ENCODE assay signal across 13 cellular contexts in the genomic region with DNA sequence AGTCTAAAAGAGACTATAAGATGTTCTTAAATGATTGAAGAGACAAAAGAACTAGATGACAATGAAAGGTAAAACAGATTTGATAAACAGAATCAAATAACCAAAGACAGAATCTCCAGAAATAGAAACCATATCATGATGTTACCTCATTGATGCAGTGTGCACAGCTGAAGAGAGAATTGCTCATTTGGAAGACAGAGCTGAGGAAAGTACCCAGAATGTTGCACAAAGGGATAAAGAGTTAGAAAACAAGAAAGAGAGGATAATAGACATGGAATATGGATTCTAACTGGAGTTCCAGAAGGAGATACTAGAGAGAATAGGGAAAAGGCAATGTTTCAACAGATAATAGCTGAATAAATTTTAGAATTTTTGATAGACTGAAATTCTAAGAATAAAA. TPM values are rescaled to one million over a fixed set of nuclear protein-coding genes. Genes with fewer than 3 reads are reported as not detected.
A peak's percentile ranks its signal among the peaks of the same experiment; 100 is the strongest.
DNase-seq lines count a peak whose midpoint lies in the region; ATAC-seq and TF ChIP-seq lines count a peak whose summit lies in the region.
"Had no signal": no experiment of that assay in that cellular context is flagged by ENCODE, and none has a peak within 500 bp of the region (broad histone marks: within the 10 kb centered on the region; RNA-seq: fewer than 3 reads in every experiment).

No MANE protein-coding gene starts in this region.

- no peak for TF ChIP-seq CTCF in CD4-positive, alpha-beta T cell (IDR thresholded peaks at IDR 0.05)
- TF ChIP-seq CTCF in CD8-positive, alpha-beta T cell (IDR thresholded peaks at IDR 0.05), result no peak

- peaks cover 36% of the 10 kb centered on the region for H3K36me3 ChIP-seq in CD8-positive, alpha-beta T cell (ENCODE audit: insufficient read depth, low read length)
- peaks cover 29 to 79% (median 41%) of the 10 kb centered on the region in 3 experiments for H3K36me3 ChIP-seq in naive thymus-derived CD4-positive, alpha-beta T cell (ENCODE audit: control insufficient read depth in 2 of 3, insufficient read depth in 3 of 3, low read length in 3 of 3)

- H3K4me3 Mint-ChIP-seq in CD4-positive, alpha-beta T cell, result no peak overlapping the region
- H3K4me3 Mint-ChIP-seq in CD8-positive, alpha-beta T cell, result no peak overlapping the region
- no peak overlapping the region for H3K4me3 Mint-ChIP-seq in activated T-helper 17 cell treated with anti-CD3 and anti-CD28 coated beads, Interleukin-2, amount 50 U/mL, for 72 hours
- peak overlapping the region in 1 of 10 donors; percentile 24 for H3K4me3 Mint-ChIP-seq in naive thymus-derived CD4-positive, alpha-beta T cell
- H3K4me3 Mint-ChIP-seq: HFFc6 had no signal

- H3K4me1 Mint-ChIP-seq in CD4-positive, alpha-beta T cell (ENCODE audit: low read depth), result peaks cover 31% of the 10 kb centered on the region
- peaks cover 5% of the 10 kb centered on the region for H3K4me1 Mint-ChIP-seq in CD8-positive, alpha-beta T cell (ENCODE audit: low read depth)
- peaks cover 2% of the 10 kb centered on the region for H3K4me1 Mint-ChIP-seq in activated T-helper 17 cell treated with anti-CD3 and anti-CD28 coated beads, Interleukin-2, amount 50 U/mL, for 72 hours
- peaks cover 7 to 34% (median 20%) of the 10 kb centered on the region in 7 donors for H3K4me1 Mint-ChIP-seq in naive thymus-derived CD4-positive, alpha-beta T cell

- no peak overlapping the region for H3K4me3 ChIP-seq in CD8-positive, alpha-beta T cell (ENCODE audit: low read depth, low read length)
- H3K4me3 ChIP-seq in naive thymus-derived CD4-positive, alpha-beta T cell (ENCODE audit: low read length), result no peak overlapping the region
- H3K4me3 ChIP-seq: BLaER1 had no signal

- CTCF ChIA-PET in CD4-positive, alpha-beta T cell (lab: Charles Lee), result interaction anchor here (1.4 to 2.7 kb wide), 2 partner anchors 17 to 124 kb away, joined by 3 to 16 read pairs; no protein-coding TSS in a partner anchor
- CTCF ChIA-PET in CD8-positive, alpha-beta T cell (lab: Charles Lee), result interaction anchor here (7.0 kb wide), 1 partner anchor 16 kb away, joined by 49 read pairs; no protein-coding TSS in a partner anchor
- CTCF ChIA-PET in naive thymus-derived CD4-positive, alpha-beta T cell (lab: Charles Lee), result interaction anchor here (0.6 to 3.3 kb wide), 3 partner anchors 15 to 22 kb away, joined by 3 to 7 read pairs (median 4); no protein-coding TSS in a partner anchor

- peak overlapping the region; percentile 4 for H3K27ac ChIP-seq in CD4-positive, alpha-beta T cell (ENCODE audit: low read depth, low read length)
- no peak overlapping the region for H3K27ac ChIP-seq in CD8-positive, alpha-beta T cell (ENCODE audit: low read depth, low read length)
- no peak overlapping the region for H3K27ac ChIP-seq in naive thymus-derived CD4-positive, alpha-beta T cell (ENCODE audit: low read depth, low read length)
- H3K27ac ChIP-seq: BLaER1 had no signal

- no peaks in the 10 kb centered on the region for H3K27me3 ChIP-seq in CD4-positive, alpha-beta T cell (ENCODE audit: control insufficient read depth, insufficient read depth, low read length)
- no peaks in the 10 kb centered on the region for H3K27me3 ChIP-seq in CD8-positive, alpha-beta T cell (ENCODE audit: insufficient read depth, low read length)
- H3K27me3 ChIP-seq in naive thymus-derived CD4-positive, alpha-beta T cell (ENCODE audit: control insufficient read depth in 2 of 2, insufficient read depth in 2 of 2, low read length in 2 of 2), result no peaks in the 10 kb centered on the region
- H3K27me3 ChIP-seq: BLaER1 had no signal

- H3K4me1 ChIP-seq in CD8-positive, alpha-beta T cell (ENCODE audit: insufficient read depth, low read length), result no peaks in the 10 kb centered on the region
- H3K4me1 ChIP-seq in naive thymus-derived CD4-positive, alpha-beta T cell (ENCODE audit: control insufficient read depth in 2 of 2, insufficient read depth in 2 of 2, low read length in 2 of 2), result no peaks in the 10 kb centered on the region
- H3K4me1 ChIP-seq: BLaER1 had no signal

- H3K27ac Mint-ChIP-seq in CD4-positive, alpha-beta T cell, result peak overlapping the region; percentile 43
- peak overlapping the region; percentile 25 for H3K27ac Mint-ChIP-seq in CD8-positive, alpha-beta T cell
- H3K27ac Mint-ChIP-seq in activated T-helper 17 cell treated with anti-CD3 and anti-CD28 coated beads, Interleukin-2, amount 50 U/mL, for 72 hours, result peak overlapping the region; percentile 21
- peak overlapping the region in 6 of 9 donors; percentile 53 to 91 (median 84) for H3K27ac Mint-ChIP-seq in naive thymus-derived CD4-positive, alpha-beta T cell
- H3K27ac Mint-ChIP-seq: HFFc6 had no signal

- H3K9me3 Mint-ChIP-seq in CD4-positive, alpha-beta T cell, result peaks cover 2% of the 10 kb centered on the region
- peaks cover 8% of the 10 kb centered on the region for H3K9me3 Mint-ChIP-seq in CD8-positive, alpha-beta T cell
- H3K9me3 Mint-ChIP-seq in activated T-helper 17 cell treated with anti-CD3 and anti-CD28 coated beads, Interleukin-2, amount 50 U/mL, for 72 hours, result no peaks in the 10 kb centered on the region
- H3K9me3 Mint-ChIP-seq in naive thymus-derived CD4-positive, alpha-beta T cell, result peaks cover 0 to 10% (median 4%) of the 10 kb centered on the region in 11 donors
- H3K9me3 Mint-ChIP-seq: HFFc6 had no signal

- no peaks in the 10 kb centered on the region for H3K27me3 Mint-ChIP-seq in CD4-positive, alpha-beta T cell
- H3K27me3 Mint-ChIP-seq in CD8-positive, alpha-beta T cell (ENCODE audit: low read depth), result no peaks in the 10 kb centered on the region
- H3K27me3 Mint-ChIP-seq in activated T-helper 17 cell treated with anti-CD3 and anti-CD28 coated beads, Interleukin-2, amount 50 U/mL, for 72 hours, result no peaks in the 10 kb centered on the region
- H3K27me3 Mint-ChIP-seq in naive thymus-derived CD4-positive, alpha-beta T cell, result no peaks in the 10 kb centered on the region

- no peak for ATAC-seq in CD4-positive, alpha-beta T cell (ENCODE audit: poor library complexity)
- no peak for ATAC-seq in CD8-positive, alpha-beta T cell
- ATAC-seq in activated T-helper 17 cell treated with anti-CD3 and anti-CD28 coated beads, Interleukin-2, amount 50 U/mL, for 72 hours (replicated peaks), result no peak
- ATAC-seq in naive thymus-derived CD4-positive, alpha-beta T cell, result no peak
- no peak for ATAC-seq in HG03432 (IDR thresholded peaks at IDR 0.05; ENCODE audit: unreplicated experiment)

- in situ Hi-C loops in G401 (cut with HindIII; ENCODE audit: low sequenced_read_pairs), result no loop called here

- H3K36me3 Mint-ChIP-seq in CD4-positive, alpha-beta T cell (ENCODE audit: low read depth), result peaks cover 99% of the 10 kb centered on the region
- peaks cover 85% of the 10 kb centered on the region for H3K36me3 Mint-ChIP-seq in CD8-positive, alpha-beta T cell
- H3K36me3 Mint-ChIP-seq in activated T-helper 17 cell treated with anti-CD3 and anti-CD28 coated beads, Interleukin-2, amount 50 U/mL, for 72 hours (ENCODE audit: low read depth), result peaks cover 99% of the 10 kb centered on the region
- peaks cover 11 to 67% (median 47%) of the 10 kb centered on the region in 5 donors for H3K36me3 Mint-ChIP-seq in naive thymus-derived CD4-positive, alpha-beta T cell

- DNase-seq in CD4-positive, alpha-beta T cell, result no peak
- no peak for DNase-seq in CD8-positive, alpha-beta T cell
- DNase-seq in naive thymus-derived CD4-positive, alpha-beta T cell, result no peak
- DNase-seq in T-helper 1 cell, result no peak
- DNase-seq in G401 (ENCODE audit: low spot score), result no peak
- DNase-seq in SIG-M5 treated with dmso at 0.1 percent for 504 hours (lab: John Stamatoyannopoulos, UW; ENCODE audit: unreplicated experiment), result no peak
- DNase-seq: AML-193, DMS53, HCEC 1CT, HFFc6 had no signal

- intact Hi-C loops in CD4-positive, alpha-beta T cell (cut with DNase I, micrococcal nuclease), result loop anchor here in 1 of 2 experiments (5.0 kb wide), 1 partner anchor 37 kb away; no protein-coding TSS in a partner anchor
- intact Hi-C loops in CD8-positive, alpha-beta T cell (cut with DNase I, micrococcal nuclease), result loop anchor here in 1 of 2 experiments (5.0 kb wide), 1 partner anchor 37 kb away; no protein-coding TSS in a partner anchor
- intact Hi-C loops in naive thymus-derived CD4-positive, alpha-beta T cell (cut with micrococcal nuclease), result no loop called here

- H3K9me3 ChIP-seq in CD4-positive, alpha-beta T cell (ENCODE audit: control insufficient read depth, low read length), result no peaks in the 10 kb centered on the region
- H3K9me3 ChIP-seq in CD8-positive, alpha-beta T cell (ENCODE audit: low read length), result no peaks in the 10 kb centered on the region
- H3K9me3 ChIP-seq in naive thymus-derived CD4-positive, alpha-beta T cell (ENCODE audit: control insufficient read depth in 2 of 3, low read length in 3 of 3), result no peaks in the 10 kb centered on the region

- POLR2A ChIA-PET in CD4-positive, alpha-beta T cell (lab: Charles Lee), result interaction anchor here (1.2 kb wide), 1 partner anchor 109 kb away, joined by 4 read pairs; the partner anchor contains the start of gene SNX20
- POLR2A ChIA-PET in CD8-positive, alpha-beta T cell (lab: Charles Lee), result no interaction called here
- POLR2A ChIA-PET in naive thymus-derived CD4-positive, alpha-beta T cell (lab: Charles Lee), result no interaction called here

RNA-seq across cellular contexts. Expression of gene CYLD, which starts 47.9 kb away (rescaled TPM):
- total RNA-seq in CD4-positive, alpha-beta T cell, result 100 to 1,000 TPM; 360 to 373 TPM
- 100 to 1,000 TPM; 341 TPM for total RNA-seq in CD8-positive, alpha-beta T cell
- 100 to 1,000 TPM; 112 to 130 TPM for total RNA-seq in activated T-helper 17 cell treated with anti-CD3 and anti-CD28 coated beads, Interleukin-2, amount 50 U/mL, for 72 hours
- total RNA-seq in naive thymus-derived CD4-positive, alpha-beta T cell, result 100 to 1,000 TPM; 259 to 393 (median 336) TPM
- polyA plus RNA-seq in naive thymus-derived CD4-positive, alpha-beta T cell, result 100 to 1,000 TPM; 170 to 224 TPM
- total RNA-seq in G401 (2014; rRNA removed; shearing (Covaris generic)), result 4.5 and 6.0 TPM in 2 replicates

Comparison
In these comparisons a context has a peak if more than half of its experiments do, and no peak if none do; other contexts are left out.
1. H3K27ac Mint-ChIP-seq: peak in every context shown above with its lines; median percentile 84 in naive thymus-derived CD4-positive, alpha-beta T cell; 43 in CD4-positive, alpha-beta T cell; 25 in CD8-positive, alpha-beta T cell; 21 in activated T-helper 17 cell treated with anti-CD3 and anti-CD28 coated beads, Interleukin-2, amount 50 U/mL, for 72 hours.
2. RNA of gene CYLD, which starts 47.9 kb away (total RNA-seq): 360 to 373 TPM in CD4-positive, alpha-beta T cell, 341 TPM in CD8-positive, alpha-beta T cell, 259 to 393 TPM in naive thymus-derived CD4-positive, alpha-beta T cell and 112 to 130 TPM in activated T-helper 17 cell treated with anti-CD3 and anti-CD28 coated beads, Interleukin-2, amount 50 U/mL, for 72 hours; 4.5 to 6.0 TPM in G401; every median in the first group is over 10 times any median in the second.